In genomic region chr9:120997502-120997901, GRCh38 we compare ENCODE assay signal across 21 cellular contexts.
"Had no signal": no experiment of that assay in that cellular context is flagged by ENCODE, and none has a peak within 500 bp of the region (broad histone marks: within the 10 kb centered on the region; RNA-seq: fewer than 3 reads in every experiment).

No MANE protein-coding gene starts in this region.

- H3K27ac ChIP-seq: KMS-11, SJSA1 had no signal

- H3K36me3 ChIP-seq: SJSA1 had no signal

- DNase-seq: Kasumi-1, MM.1S, NCI-H1092 treated with DMSO at 0.1 percent for 48 hours, NCI-H1436, NCI-H187, NCI-H2029, NCI-H2081 treated with DMSO at 0.1 percent for 48 hours, NCI-H2171, NCI-H226, NCI-H446, NCI-H510A, NCI-H524 treated with DMSO at 0.1 percent for 48 hours, NCI-H69, NCI-H774, Right ventricle myocardium superior, RPMI8226, SIG-M5 had no signal

- H3K4me3 ChIP-seq: K562, SJSA1 had no signal

- H3K27me3 ChIP-seq: SJSA1 had no signal

- H3K9me3 ChIP-seq: SJSA1 had no signal

- H3K9me3 Mint-ChIP-seq: IgD-negative memory B cell had no signal

- H3K4me3 Mint-ChIP-seq: IgD-negative memory B cell had no signal

- H3K27me3 Mint-ChIP-seq: IgD-negative memory B cell had no signal

- ATAC-seq: K562 had no signal

- H3K4me1 ChIP-seq: SJSA1 had no signal
